ENCODE assay signal across 15 cellular contexts in genomic region chr20:10591956-10592521, GRCh38.
A peak's percentile ranks its signal among the peaks of the same experiment; 100 is the strongest.
DNase-seq lines count a peak whose midpoint lies in the region; ATAC-seq and TF ChIP-seq lines count a peak whose summit lies in the region.
"Had no signal": no experiment of that assay in that cellular context is flagged by ENCODE, and none has a peak within 500 bp of the region (broad histone marks: within the 10 kb centered on the region; RNA-seq: fewer than 3 reads in every experiment).

No MANE protein-coding gene starts in this region.

- H3K79me2 ChIP-seq in osteoblast (ENCODE audit: insufficient read depth, low read length): no peaks in the 10 kb centered on the region

- no peaks in the 10 kb centered on the region for H3K27me3 Mint-ChIP-seq in activated naive CD8-positive, alpha-beta T cell treated with anti-CD3 and anti-CD28 coated beads for 36 hours
- H3K27me3 Mint-ChIP-seq: type B pancreatic cell had no signal

- ATAC-seq in HG02571 (IDR thresholded peaks at IDR 0.05; ENCODE audit: unreplicated experiment) (no peak), GM19463 (IDR thresholded peaks at IDR 0.05; ENCODE audit: unreplicated experiment) (no peak)

- no peaks in the 10 kb centered on the region for H3K4me1 Mint-ChIP-seq in activated naive CD8-positive, alpha-beta T cell treated with anti-CD3 and anti-CD28 coated beads for 36 hours

- H3K36me3 Mint-ChIP-seq in activated naive CD8-positive, alpha-beta T cell treated with anti-CD3 and anti-CD28 coated beads for 36 hours: no peaks in the 10 kb centered on the region

- H3K27ac ChIP-seq in osteoblast (ENCODE audit: low read depth, low read length): peak overlapping the region; percentile 68
- H3K27ac ChIP-seq: body of pancreas had no signal

- peaks cover 32% of the 10 kb centered on the region for H3K4me1 ChIP-seq in osteoblast (ENCODE audit: insufficient read depth, low read length)

- H3K9me3 ChIP-seq in osteoblast (ENCODE audit: low read depth, low read length): no peaks in the 10 kb centered on the region
- H3K9me3 ChIP-seq: body of pancreas had no signal

- peak; percentile 12 for DNase-seq in ACHN
- peak; percentile 35 for DNase-seq in RPMI7951 (ENCODE audit: low read depth)
- peak; percentile 59 for DNase-seq in fibroblast of pulmonary artery (ENCODE audit: low read depth)
- DNase-seq in osteoblast (ENCODE audit: insufficient read length, low spot score, missing footprints): no peak
- no peak for DNase-seq in activated effector memory CD4-positive, alpha-beta T cell treated with Interleukin-2 at 50 U/mL for 16 hours
- DNase-seq in activated naive CD8-positive, alpha-beta T cell treated with anti-CD3 and anti-CD28 coated beads for 36 hours: no peak
- DNase-seq: body of pancreas; DMS153; effector memory CD4-positive, alpha-beta T cell; hippocampal formation; occipital lobe; T-helper 9 cell had no signal

- H3K4me3 Mint-ChIP-seq in activated naive CD8-positive, alpha-beta T cell treated with anti-CD3 and anti-CD28 coated beads for 36 hours: no peak overlapping the region
- H3K4me3 Mint-ChIP-seq: type B pancreatic cell had no signal

- no peaks in the 10 kb centered on the region for H3K27me3 ChIP-seq in osteoblast (ENCODE audit: insufficient read depth, low read length)
- H3K27me3 ChIP-seq: body of pancreas had no signal

- no peak overlapping the region for H3K4me2 ChIP-seq in osteoblast (ENCODE audit: insufficient read depth, low read length)

- no peaks in the 10 kb centered on the region for H3K36me3 ChIP-seq in osteoblast (ENCODE audit: insufficient read depth, low read length)

- H2AFZ ChIP-seq in osteoblast (ENCODE audit: low read length): no peak overlapping the region

- no peak overlapping the region for H3K4me3 ChIP-seq in fibroblast of pulmonary artery (replicated peaks; ENCODE audit: low read depth, low read length)
- no peak overlapping the region for H3K4me3 ChIP-seq in osteoblast (ENCODE audit: insufficient read depth, low read length)
- H3K4me3 ChIP-seq: body of pancreas had no signal

- no peak overlapping the region for H3K27ac Mint-ChIP-seq in activated naive CD8-positive, alpha-beta T cell treated with anti-CD3 and anti-CD28 coated beads for 36 hours
- H3K27ac Mint-ChIP-seq: type B pancreatic cell had no signal

- in situ Hi-C loops in ACHN (cut with HindIII; ENCODE audit: low pct_ligation_motif_present, low pct_unique_long_range_greater_than_20kb, low sequenced_read_pairs): no loop called here

- H3K9me3 Mint-ChIP-seq in activated naive CD8-positive, alpha-beta T cell treated with anti-CD3 and anti-CD28 coated beads for 36 hours: no peaks in the 10 kb centered on the region

- TF ChIP-seq CTCF in fibroblast of pulmonary artery (IDR thresholded peaks at IDR 0.05; ENCODE audit: low read length, missing control alignments) (no peak), osteoblast (IDR thresholded peaks at IDR 0.05; ENCODE audit: extremely low read depth, low read depth, low read length) (no peak)

- H4K20me1 ChIP-seq in osteoblast (ENCODE audit: insufficient read depth, low read length): no peaks in the 10 kb centered on the region

Comparison
In these comparisons a context has a peak if more than half of its experiments do, and no peak if none do; other contexts are left out.
1. DNase-seq: peak in ACHN (single experiment), RPMI7951 (single experiment) and fibroblast of pulmonary artery (single experiment); none in osteoblast (single experiment), activated effector memory CD4-positive, alpha-beta T cell treated with Interleukin-2 at 50 U/mL for 16 hours (single experiment) and activated naive CD8-positive, alpha-beta T cell treated with anti-CD3 and anti-CD28 coated beads for 36 hours (single experiment).